ENCODE assay signal across 12 cellular contexts in genomic region chr9:18260527-18260926, GRCh38.
DNase-seq lines count a peak whose midpoint lies in the region; ATAC-seq and TF ChIP-seq lines count a peak whose summit lies in the region.
"Had no signal": no experiment of that assay in that cellular context is flagged by ENCODE, and none has a peak within 500 bp of the region (broad histone marks: within the 10 kb centered on the region; RNA-seq: fewer than 3 reads in every experiment).

No MANE protein-coding gene starts in this region.

- H3K4me1 Mint-ChIP-seq in Caco-2 (ENCODE audit: low read depth, unreplicated experiment): no peaks in the 10 kb centered on the region

- no peak for ATAC-seq in HG03097 (IDR thresholded peaks at IDR 0.05; ENCODE audit: low FRiP score, unreplicated experiment)
- ATAC-seq: right lobe of liver had no signal

- H3K4me1 ChIP-seq in transverse colon: peaks cover 0 to 10% (median 0%) of the 10 kb centered on the region in 4 donors
- no peaks in the 10 kb centered on the region for H3K4me1 ChIP-seq in Caco-2
- H3K4me1 ChIP-seq: right lobe of liver had no signal

- POLR2A ChIA-PET in Caco-2 (lab: Charles Lee): no interaction called here

- H3K4me3 Mint-ChIP-seq in Caco-2 (ENCODE audit: unreplicated experiment): no peak overlapping the region

- no peaks in the 10 kb centered on the region for H3K9me3 Mint-ChIP-seq in Caco-2 (ENCODE audit: unreplicated experiment)

- CTCF ChIA-PET in Caco-2 (lab: Charles Lee): no interaction called here

- no TSS peak for BruUV-seq in Caco-2 (replicated peaks; lab: Mats Ljungman, UMichigan)

- H3K36me3 ChIP-seq in transverse colon: no peaks in the 10 kb centered on the region
- H3K36me3 ChIP-seq in Caco-2 (ENCODE audit: control insufficient read depth, insufficient read depth, low read length): no peaks in the 10 kb centered on the region
- H3K36me3 ChIP-seq: right lobe of liver, thoracic aorta had no signal

- H3K27ac Mint-ChIP-seq in Caco-2 (ENCODE audit: unreplicated experiment): no peak overlapping the region

- H3K27me3 Mint-ChIP-seq in Caco-2 (ENCODE audit: insufficient read depth, unreplicated experiment): peaks cover 14% of the 10 kb centered on the region

- no peaks in the 10 kb centered on the region for H3K36me3 Mint-ChIP-seq in Caco-2 (ENCODE audit: insufficient read depth, unreplicated experiment)

- intact Hi-C loops in transverse colon (cut with DNase I; ENCODE audit: low total_unique reads) (no loop called here), Caco-2 (cut with micrococcal nuclease; ENCODE audit: unreplicated experiment) (no loop called here)

- TF ChIP-seq POLR2A in transverse colon (IDR thresholded peaks at IDR 0.05): no peak

- in situ Hi-C loops in transverse colon (cut with MboI; ENCODE audit: low pct_ligation_motif_present in 1 of 4, low pct_unique_long_range_greater_than_20kb in 1 of 4, low sequenced_read_pairs in 3 of 4): loop anchor here in 3 of 4 donors (25.0 kb wide), 1 partner anchor 177 kb away; no protein-coding TSS in a partner anchor

- TF ChIP-seq EP300 in transverse colon (IDR thresholded peaks at IDR 0.05; ENCODE audit: low read depth): no peak

- H3K27me3 ChIP-seq in transverse colon (no peaks in the 10 kb centered on the region), Caco-2 (replicated peaks; ENCODE audit: control insufficient read depth, insufficient read depth, low read length) (no peaks in the 10 kb centered on the region)
- H3K27me3 ChIP-seq: right lobe of liver had no signal

- H3K4me3 ChIP-seq in Jurkat, Clone E6-1 (ENCODE audit: low read length): no peak overlapping the region
- H3K4me3 ChIP-seq in fibroblast of mammary gland (ENCODE audit: control insufficient read depth, low read depth, low read length) (no peak overlapping the region), transverse colon (no peak overlapping the region), Caco-2 (ENCODE audit: low read depth, low read length) (no peak overlapping the region)
- H3K4me3 ChIP-seq: PC-9, right lobe of liver, thoracic aorta had no signal

- TF ChIP-seq CTCF in fibroblast of mammary gland (conservative IDR thresholded peaks at IDR 0.05; ENCODE audit: control insufficient read depth, insufficient read depth, low read depth, low read length) (no peak), transverse colon (IDR thresholded peaks at IDR 0.05) (no peak), Caco-2 (IDR thresholded peaks at IDR 0.05; ENCODE audit: insufficient read depth in 1 of 2, low read depth in 1 of 2, low read length in 1 of 2, severe bottlenecking in 1 of 2, unreplicated experiment in 1 of 2) (no peak)

- 39 to 40% methylated on average over 4 to 5 of the region's 5 CpGs for WGBS in transverse colon (ENCODE audit: low coverage in 1 of 2), 2 donors

- DNase-seq in A172 (ENCODE audit: low spot score) (peak; percentile 86), NCI-H69 (lab: John Stamatoyannopoulos, UW) (peak; percentile 94), fibroblast of mammary gland (ENCODE audit: low read depth) (peak; percentile 15), transverse colon (no peak), Caco-2 (no peak)
- peak; percentile 37 for DNase-seq in Jurkat, Clone E6-1 (ENCODE audit: low read depth, low spot score)
- no peak for DNase-seq in stimulated activated CD4-positive, alpha-beta T cell treated with anti-CD3 and anti-CD28 coated beads, Interleukin-15, amount 100 ng/mL, for 24 hours
- DNase-seq: aorta, PC-9, right lobe of liver had no signal

- H3K27ac ChIP-seq in transverse colon: no peak overlapping the region
- H3K27ac ChIP-seq: PC-9, right lobe of liver, thoracic aorta had no signal

- no peaks in the 10 kb centered on the region for H3K9me3 ChIP-seq in transverse colon
- no peaks in the 10 kb centered on the region for H3K9me3 ChIP-seq in Caco-2
- H3K9me3 ChIP-seq: right lobe of liver, thoracic aorta had no signal

Comparison
In these comparisons a context has a peak if more than half of its experiments do, and no peak if none do; other contexts are left out.
1. DNase-seq: peak in A172 (single experiment), Jurkat, Clone E6-1 (single experiment), NCI-H69 (single experiment) and fibroblast of mammary gland (single experiment); none in transverse colon (single experiment), stimulated activated CD4-positive, alpha-beta T cell treated with anti-CD3 and anti-CD28 coated beads, Interleukin-15, amount 100 ng/mL, for 24 hours (single experiment) and Caco-2 (0 of 2).